Comparison of ENCODE assay signal across 8 cellular contexts in genomic region chr17:40177275-40177874, GRCh38. TPM values are rescaled to one million over a fixed set of nuclear protein-coding genes. Genes with fewer than 3 reads are reported as not detected.
DNase-seq lines count a peak whose midpoint lies in the region; ATAC-seq and TF ChIP-seq lines count a peak whose summit lies in the region.

Gene RAPGEFL1, plus strand, starts transcription at chr17:40177470. Its CDS starts 392 bp downstream, at chr17:40177862.

- no peak within 1 kb of the TSS for H2AFZ ChIP-seq in OCI-LY1 (ENCODE audit: low read length)

- H3K4me1 Mint-ChIP-seq in activated T-helper 17 cell treated with anti-CD3 and anti-CD28 coated beads, Interleukin-2, amount 50 U/mL, for 72 hours = peaks cover 8% of the 10 kb centered on the region
- peaks cover 38% of the 10 kb centered on the region for H3K4me1 Mint-ChIP-seq in nephron progenitor cell
- H3K4me1 Mint-ChIP-seq in stimulated activated naive CD8-positive, alpha-beta T cell treated with anti-CD3 and anti-CD28 coated beads, Interleukin-15, Interleukin-2, amounts not matched to agents 100 ng/mL and 50 ng/mL, for 24 hours (ENCODE audit: low read depth) = peaks cover 11% of the 10 kb centered on the region

- no peaks in the 10 kb centered on the region for H3F3A ChIP-seq in OCI-LY1 (ENCODE audit: insufficient read depth, low read length)

- TF ChIP-seq CTCF in OCI-LY1 (IDR thresholded peaks at IDR 0.05; ENCODE audit: low read length) (no peak), fibroblast of mammary gland (conservative IDR thresholded peaks at IDR 0.05; ENCODE audit: control insufficient read depth, insufficient read depth, low read depth, low read length) (no peak), nephron progenitor cell (IDR thresholded peaks at IDR 0.05) (no peak)

- H3K9ac ChIP-seq in OCI-LY1 (ENCODE audit: low read length) = peak within 1 kb of the TSS; percentile 35; the same call in 1 of the 2 replicates

- H3K4me2 ChIP-seq in OCI-LY1 (ENCODE audit: low read length) = peak within 1 kb of the TSS; percentile 65

- peaks cover 43% of the 10 kb centered on the region for H3K36me3 Mint-ChIP-seq in activated T-helper 17 cell treated with anti-CD3 and anti-CD28 coated beads, Interleukin-2, amount 50 U/mL, for 72 hours (ENCODE audit: low read depth)
- H3K36me3 Mint-ChIP-seq in nephron progenitor cell (ENCODE audit: low read depth) = peaks cover 41% of the 10 kb centered on the region
- peaks cover 24% of the 10 kb centered on the region for H3K36me3 Mint-ChIP-seq in stimulated activated naive CD8-positive, alpha-beta T cell treated with anti-CD3 and anti-CD28 coated beads, Interleukin-15, Interleukin-2, amounts not matched to agents 100 ng/mL and 50 ng/mL, for 24 hours (ENCODE audit: low read depth)

- H3K9me3 ChIP-seq in OCI-LY1 (ENCODE audit: low read length) = no peaks in the 10 kb centered on the region

- H3K4me3 ChIP-seq in OCI-LY1 (ENCODE audit: low read depth, low read length, poor library complexity, severe bottlenecking) (peak within 1 kb of the TSS; percentile 51), fibroblast of mammary gland (ENCODE audit: control insufficient read depth, low read depth, low read length) (peak within 1 kb of the TSS; percentile 44)

- peaks cover 15% of the 10 kb centered on the region for H3K4me1 ChIP-seq in OCI-LY1 (ENCODE audit: insufficient read depth, low read length, severe bottlenecking)

- no peaks in the 10 kb centered on the region for H3K79me2 ChIP-seq in OCI-LY1 (ENCODE audit: insufficient read depth, low read length)

- H3K27ac ChIP-seq in OCI-LY1 (ENCODE audit: low read depth, low read length, poor library complexity, severe bottlenecking) = no peak within 1 kb of the TSS

- H3K9me2 ChIP-seq in OCI-LY1 (ENCODE audit: low read depth, low read length) = no peaks in the 10 kb centered on the region

- no peaks in the 10 kb centered on the region for H3K9me3 Mint-ChIP-seq in activated T-helper 17 cell treated with anti-CD3 and anti-CD28 coated beads, Interleukin-2, amount 50 U/mL, for 72 hours
- H3K9me3 Mint-ChIP-seq in nephron progenitor cell = no peaks in the 10 kb centered on the region
- H3K9me3 Mint-ChIP-seq in stimulated activated naive CD8-positive, alpha-beta T cell treated with anti-CD3 and anti-CD28 coated beads, Interleukin-15, Interleukin-2, amounts not matched to agents 100 ng/mL and 50 ng/mL, for 24 hours = no peaks in the 10 kb centered on the region

- peaks cover 18% of the 10 kb centered on the region; the same call in 1 of the 2 replicates for H3K36me3 ChIP-seq in OCI-LY1 (ENCODE audit: insufficient read depth, low read length)

- peak; percentile 73 for DNase-seq in COR-L47 (lab: John Stamatoyannopoulos, UW)
- DNase-seq in fibroblast of mammary gland (ENCODE audit: low read depth) = peak; percentile 65
- peak; percentile 91 for DNase-seq in nephron progenitor cell

- no peaks in the 10 kb centered on the region; the same call in 1 of the 2 replicates for H3K27me3 ChIP-seq in OCI-LY1 (ENCODE audit: insufficient read depth, low read length)

- H4K20me1 ChIP-seq in OCI-LY1 (ENCODE audit: insufficient read depth, low read length) = no peaks in the 10 kb centered on the region

- peak; percentile 74 for ATAC-seq in HG02798 (IDR thresholded peaks at IDR 0.05; ENCODE audit: poor library complexity, unreplicated experiment)
- peak; percentile 96 for ATAC-seq in activated T-helper 17 cell treated with anti-CD3 and anti-CD28 coated beads, Interleukin-2, amount 50 U/mL, for 72 hours (replicated peaks)
- ATAC-seq in GM18861 (IDR thresholded peaks at IDR 0.05; ENCODE audit: unreplicated experiment) = no peak

- no peaks in the 10 kb centered on the region for H3K27me3 Mint-ChIP-seq in activated T-helper 17 cell treated with anti-CD3 and anti-CD28 coated beads, Interleukin-2, amount 50 U/mL, for 72 hours
- peaks cover 4% of the 10 kb centered on the region for H3K27me3 Mint-ChIP-seq in nephron progenitor cell (ENCODE audit: low read depth, poor library complexity)
- H3K27me3 Mint-ChIP-seq in stimulated activated naive CD8-positive, alpha-beta T cell treated with anti-CD3 and anti-CD28 coated beads, Interleukin-15, Interleukin-2, amounts not matched to agents 100 ng/mL and 50 ng/mL, for 24 hours = no peaks in the 10 kb centered on the region

- peak within 1 kb of the TSS; percentile 57 for H3K4me3 Mint-ChIP-seq in activated T-helper 17 cell treated with anti-CD3 and anti-CD28 coated beads, Interleukin-2, amount 50 U/mL, for 72 hours
- H3K4me3 Mint-ChIP-seq in nephron progenitor cell = peak within 1 kb of the TSS; percentile 76
- H3K4me3 Mint-ChIP-seq in stimulated activated naive CD8-positive, alpha-beta T cell treated with anti-CD3 and anti-CD28 coated beads, Interleukin-15, Interleukin-2, amounts not matched to agents 100 ng/mL and 50 ng/mL, for 24 hours = peak within 1 kb of the TSS; percentile 49

- H3K27ac Mint-ChIP-seq in activated T-helper 17 cell treated with anti-CD3 and anti-CD28 coated beads, Interleukin-2, amount 50 U/mL, for 72 hours = peak within 1 kb of the TSS; percentile 46
- no peak within 1 kb of the TSS for H3K27ac Mint-ChIP-seq in nephron progenitor cell
- peak within 1 kb of the TSS; percentile 7 for H3K27ac Mint-ChIP-seq in stimulated activated naive CD8-positive, alpha-beta T cell treated with anti-CD3 and anti-CD28 coated beads, Interleukin-15, Interleukin-2, amounts not matched to agents 100 ng/mL and 50 ng/mL, for 24 hours

RNA-seq across cellular contexts. Expression of gene RAPGEFL1, which starts in this region (rescaled TPM):
- 1 to 10 TPM; 9.4 to 9.9 TPM for total RNA-seq in activated T-helper 17 cell treated with anti-CD3 and anti-CD28 coated beads, Interleukin-2, amount 50 U/mL, for 72 hours
